ENCODE assay signal across 9 cellular contexts in genomic region chr7:25895792-25896171, GRCh38.
A peak's percentile ranks its signal among the peaks of the same experiment; 100 is the strongest.
DNase-seq lines count a peak whose midpoint lies in the region; ATAC-seq and TF ChIP-seq lines count a peak whose summit lies in the region.
"Had no signal": no experiment of that assay in that cellular context is flagged by ENCODE, and none has a peak within 500 bp of the region (broad histone marks: within the 10 kb centered on the region; RNA-seq: fewer than 3 reads in every experiment).

No MANE protein-coding gene starts in this region.

- H3K4me3 Mint-ChIP-seq in type B pancreatic cell, result peak overlapping the region; percentile 79

- H3K4me3 ChIP-seq in right atrium auricular region (peak overlapping the region; percentile 2 to 29), left ventricle myocardium inferior (no peak overlapping the region), body of pancreas (no peak overlapping the region), muscle layer of duodenum (ENCODE audit: low read depth in 1 of 2, low read length in 2 of 2) (peak overlapping the region; percentile 43 to 53)
- H3K4me3 ChIP-seq: SJSA1 had no signal

- H3K4me1 ChIP-seq in right atrium auricular region (peaks cover 0 to 10% of the 10 kb centered on the region in 2 donors), left ventricle myocardium inferior (peaks cover 8% of the 10 kb centered on the region), body of pancreas (peaks cover 42% of the 10 kb centered on the region), muscle layer of duodenum (ENCODE audit: control insufficient read depth in 1 of 2, insufficient read depth in 2 of 2, low read length in 2 of 2) (peaks cover 6 to 8% of the 10 kb centered on the region in 2 donors)
- H3K4me1 ChIP-seq: SJSA1 had no signal

- WGBS in body of pancreas, 2 donors, result 58 to 75% methylated on average over 6 of the region's 6 CpGs

- ATAC-seq in body of pancreas, result peak; percentile 7
- no peak for ATAC-seq in HG03280 (IDR thresholded peaks at IDR 0.05; ENCODE audit: unreplicated experiment)
- ATAC-seq in GM21381 (IDR thresholded peaks at IDR 0.05; ENCODE audit: unreplicated experiment), result no peak

- intact Hi-C loops in left ventricle myocardium inferior (cut with micrococcal nuclease), result no loop called here
- intact Hi-C loops in body of pancreas (cut with DNase I), result loop anchor here (5.0 kb wide), 1 partner anchor 172 kb away; no protein-coding TSS in a partner anchor

- peak overlapping the region; percentile 12 for H3K27ac Mint-ChIP-seq in type B pancreatic cell

- peaks cover 16% of the 10 kb centered on the region for H3K27me3 Mint-ChIP-seq in type B pancreatic cell

- no peak for TF ChIP-seq POLR2A in body of pancreas (IDR thresholded peaks at IDR 0.05)

- DNase-seq in right atrium auricular region (ENCODE audit: low spot score), result no peak
- no peak for DNase-seq in left ventricle myocardium inferior
- DNase-seq in body of pancreas, result no peak
- DNase-seq in type B pancreatic cell (ENCODE audit: extremely low spot score, unreplicated experiment), result no peak
- DNase-seq in mucosa of gallbladder (ENCODE audit: low spot score), result no peak

- no peaks in the 10 kb centered on the region for H3K9me3 ChIP-seq in right atrium auricular region
- no peaks in the 10 kb centered on the region for H3K9me3 ChIP-seq in left ventricle myocardium inferior (replicated peaks)
- no peaks in the 10 kb centered on the region for H3K9me3 ChIP-seq in body of pancreas
- no peaks in the 10 kb centered on the region for H3K9me3 ChIP-seq in muscle layer of duodenum (ENCODE audit: control insufficient read depth in 1 of 2, low read length in 2 of 2)
- H3K9me3 ChIP-seq: SJSA1 had no signal

- no peaks in the 10 kb centered on the region for H3K9me3 Mint-ChIP-seq in type B pancreatic cell

- H3K36me3 Mint-ChIP-seq in type B pancreatic cell, result no peaks in the 10 kb centered on the region

- H3K4me1 Mint-ChIP-seq in type B pancreatic cell (ENCODE audit: unreplicated experiment), result peaks cover 26% of the 10 kb centered on the region

- H3K36me3 ChIP-seq in right atrium auricular region, result no peaks in the 10 kb centered on the region
- H3K36me3 ChIP-seq in left ventricle myocardium inferior, result no peaks in the 10 kb centered on the region
- H3K36me3 ChIP-seq in body of pancreas (replicated peaks in 1 of 2; ENCODE audit: insufficient read depth in 1 of 2, low read depth in 2 of 2), result no peaks in the 10 kb centered on the region
- H3K36me3 ChIP-seq in muscle layer of duodenum (ENCODE audit: control insufficient read depth in 1 of 2, insufficient read depth in 2 of 2, low read length in 2 of 2), result no peaks in the 10 kb centered on the region
- H3K36me3 ChIP-seq: SJSA1 had no signal

- H3K27me3 ChIP-seq in right atrium auricular region, result no peaks in the 10 kb centered on the region
- peaks cover 54% of the 10 kb centered on the region for H3K27me3 ChIP-seq in left ventricle myocardium inferior (ENCODE audit: low read depth)
- no peaks in the 10 kb centered on the region for H3K27me3 ChIP-seq in body of pancreas
- H3K27me3 ChIP-seq in muscle layer of duodenum (ENCODE audit: low read depth, low read length), result peaks cover 5% of the 10 kb centered on the region

- H3K27ac ChIP-seq in right atrium auricular region (no peak overlapping the region), left ventricle myocardium inferior (replicated peaks) (no peak overlapping the region), body of pancreas (peak overlapping the region in 1 of 4 donors; percentile 60), muscle layer of duodenum (ENCODE audit: low read length) (no peak overlapping the region)
- H3K27ac ChIP-seq: SJSA1 had no signal

- TF ChIP-seq CTCF in right atrium auricular region (IDR thresholded peaks at IDR 0.05) (no peak), left ventricle myocardium inferior (IDR thresholded peaks at IDR 0.05; ENCODE audit: borderline replicate concordance) (no peak), body of pancreas (IDR thresholded peaks at IDR 0.05) (no peak), type B pancreatic cell (conservative IDR thresholded peaks at IDR 0.05) (no peak)

Comparison
In these comparisons a context has a peak if more than half of its experiments do, and no peak if none do; other contexts are left out.
1. H3K4me3 ChIP-seq: peak in right atrium auricular region (2 of 2) and muscle layer of duodenum (2 of 2); none in left ventricle myocardium inferior (single experiment) and body of pancreas (0 of 2).